ENCODE assay signal across 13 cellular contexts in the genomic region with DNA sequence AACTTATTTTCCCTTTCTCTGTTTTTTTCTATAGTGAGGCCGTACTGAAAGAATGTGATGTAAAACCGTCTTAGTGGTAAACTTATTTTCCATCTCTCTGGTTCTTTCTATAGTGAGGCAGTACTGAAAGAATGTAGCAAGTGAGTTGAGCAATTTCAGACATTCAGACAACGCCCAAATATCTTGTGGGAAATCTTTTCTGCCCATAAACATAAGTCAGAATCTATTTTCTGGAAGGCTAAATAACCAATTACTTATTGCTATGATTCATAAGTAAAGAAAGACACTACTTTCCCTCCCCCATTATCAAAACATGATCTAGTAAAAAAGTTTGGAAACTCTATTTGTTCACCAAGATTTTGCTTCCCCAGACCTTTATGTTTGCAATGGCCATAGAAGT. TPM values are rescaled to one million over a fixed set of nuclear protein-coding genes. Genes with fewer than 3 reads are reported as not detected.
DNase-seq lines count a peak whose midpoint lies in the region; ATAC-seq and TF ChIP-seq lines count a peak whose summit lies in the region.
"Had no signal": no experiment of that assay in that cellular context is flagged by ENCODE, and none has a peak within 500 bp of the region (broad histone marks: within the 10 kb centered on the region; RNA-seq: fewer than 3 reads in every experiment).

No MANE protein-coding gene starts in this region.

- POLR2A ChIA-PET in PC-9 (lab: Charles Lee; ENCODE audit: unreplicated experiment) = no interaction called here

- peak overlapping the region; percentile 77 for H3K9ac ChIP-seq in skeletal muscle satellite cell (ENCODE audit: low read depth, low read length)

- H3K36me3 ChIP-seq in PC-9 (ENCODE audit: low read depth) (no peaks in the 10 kb centered on the region), skeletal muscle satellite cell (ENCODE audit: insufficient read depth, low read length) (no peaks in the 10 kb centered on the region)
- H3K36me3 ChIP-seq: pancreas, stomach had no signal

- H3K4me2 ChIP-seq in PC-9 (peak overlapping the region; percentile 57), skeletal muscle satellite cell (ENCODE audit: low read length) (peak overlapping the region; percentile 69)

- H3K9me3 ChIP-seq in PC-9 (ENCODE audit: insufficient read depth, low read depth) (no peaks in the 10 kb centered on the region), skeletal muscle satellite cell (replicated peaks; ENCODE audit: low read length) (no peaks in the 10 kb centered on the region)
- H3K9me3 ChIP-seq: pancreas, stomach had no signal

- ATAC-seq in GM19463 (IDR thresholded peaks at IDR 0.05; ENCODE audit: unreplicated experiment) = no peak
- ATAC-seq in GM18511 (IDR thresholded peaks at IDR 0.05; ENCODE audit: unreplicated experiment) = no peak
- ATAC-seq: activated CD4-positive, CD25-positive, alpha-beta regulatory T cell treated with anti-CD3 and anti-CD28 coated beads, Interleukin-2, amount 50 U/mL, for 24 hours had no signal

- no peaks in the 10 kb centered on the region for H3K27me3 ChIP-seq in PC-9 (ENCODE audit: insufficient read depth, low read depth)
- no peaks in the 10 kb centered on the region for H3K27me3 ChIP-seq in skeletal muscle satellite cell (ENCODE audit: control insufficient read depth, insufficient read depth, low read length)
- H3K27me3 ChIP-seq: pancreas, stomach had no signal

- no peaks in the 10 kb centered on the region for H3K79me2 ChIP-seq in PC-9 (ENCODE audit: low read depth)

- no peaks in the 10 kb centered on the region for H4K20me1 ChIP-seq in PC-9 (ENCODE audit: insufficient read depth)

- H3K27ac ChIP-seq in PC-9 = peak overlapping the region; percentile 90
- H3K27ac ChIP-seq: pancreas, stomach had no signal

- intact Hi-C loops in PC-9 (cut with micrococcal nuclease; ENCODE audit: unreplicated experiment) = no loop called here

- no peak overlapping the region for H2AFZ ChIP-seq in PC-9

- peaks cover 7% of the 10 kb centered on the region for H3F3A ChIP-seq in PC-9 (ENCODE audit: insufficient read depth, low read depth)

- DNase-seq in GM04503 (ENCODE audit: low read depth) (peak; percentile 93), PC-9 (peak in 1 of 2 experiments; percentile 91), fibroblast of pulmonary artery (ENCODE audit: low read depth) (peak; percentile 90), NCI-H774 (lab: John Stamatoyannopoulos, UW) (no peak), NCI-H526 treated with DMSO at 0.1 percent for 48 hours (lab: John Stamatoyannopoulos, UW) (no peak)
- DNase-seq: NCI-H446; pancreas; stimulated activated CD4-positive, alpha-beta T cell treated with anti-CD3 and anti-CD28 coated beads, Interleukin-2, amount 100 ng/mL, for 48 hours; stomach had no signal

- BruUV-seq in PC-9 (replicated peaks; lab: Mats Ljungman, UMichigan) = no TSS peak

- no peak for TF ChIP-seq CTCF in PC-9 (conservative IDR thresholded peaks at IDR 0.05)
- no peak for TF ChIP-seq CTCF in fibroblast of pulmonary artery (IDR thresholded peaks at IDR 0.05; ENCODE audit: low read length, missing control alignments)

- no peaks in the 10 kb centered on the region for H3K9me2 ChIP-seq in PC-9 (ENCODE audit: insufficient read depth)

- H3K4me3 ChIP-seq in PC-9 (no peak overlapping the region), fibroblast of pulmonary artery (replicated peaks; ENCODE audit: low read depth, low read length) (no peak overlapping the region), skeletal muscle satellite cell (ENCODE audit: low read length) (no peak overlapping the region)
- H3K4me3 ChIP-seq: pancreas, stomach had no signal

- CTCF ChIA-PET in PC-9 (lab: Charles Lee) = no interaction called here

- H3K4me1 ChIP-seq in PC-9 (replicated peaks; ENCODE audit: insufficient read depth) = peaks cover 27% of the 10 kb centered on the region
- H3K4me1 ChIP-seq in skeletal muscle satellite cell (ENCODE audit: control insufficient read depth, insufficient read depth, low read length) = peaks cover 14% of the 10 kb centered on the region
- H3K4me1 ChIP-seq: pancreas had no signal

RNA-seq across cellular contexts. Expression of gene SCCPDH, which starts 18.8 kb away (rescaled TPM):
- total RNA-seq in PC-9 (2021) = 17.2 and 24.5 TPM in 2 replicates
- 32.4 and 38.4 TPM in 2 replicates for total RNA-seq in skeletal muscle satellite cell (2012; rRNA removed)

Comparison
In these comparisons a context has a peak if more than half of its experiments do, and no peak if none do; other contexts are left out.
1. DNase-seq: peak in GM04503 (single experiment) and fibroblast of pulmonary artery (single experiment); none in NCI-H774 (single experiment) and NCI-H526 treated with DMSO at 0.1 percent for 48 hours (single experiment).